Comparison of ENCODE assay signal across 8 cellular contexts in the genomic region with DNA sequence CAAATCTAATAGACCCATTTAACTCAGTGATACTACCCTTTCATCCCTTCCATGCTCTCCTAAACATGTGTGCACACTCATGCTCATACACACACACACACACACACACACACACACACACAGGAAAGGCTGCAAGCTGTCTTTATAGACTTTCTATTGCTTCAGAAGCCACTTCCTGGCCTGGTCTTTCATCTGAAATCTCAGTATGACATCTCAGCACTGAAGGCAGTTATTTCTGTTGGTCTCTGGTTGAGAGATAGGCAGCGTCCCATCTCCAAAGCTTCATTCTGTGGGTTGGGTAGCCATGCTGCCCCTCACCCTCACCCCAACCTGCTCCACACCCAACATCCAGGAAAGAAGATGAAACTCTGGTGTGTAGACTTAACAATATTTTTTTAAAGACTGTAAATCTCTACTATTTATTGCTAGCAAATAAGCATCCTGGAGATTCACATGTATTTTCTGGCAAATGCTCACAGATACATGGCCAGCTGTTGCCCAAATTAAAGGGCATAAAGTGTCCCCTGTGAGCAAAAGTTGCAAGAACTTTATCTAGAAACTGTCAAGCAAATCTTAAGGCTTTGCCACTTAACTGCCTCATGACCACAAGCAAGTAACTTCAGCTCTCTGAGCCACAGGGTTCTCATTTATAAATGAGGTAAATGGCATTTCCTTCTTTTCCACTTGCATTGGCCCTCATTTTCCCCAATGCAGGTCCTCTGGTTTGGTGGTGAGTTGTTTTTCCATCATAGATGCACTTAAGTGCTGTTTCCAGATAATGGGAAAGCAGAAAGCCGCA.
DNase-seq lines count a peak whose midpoint lies in the region; ATAC-seq lines count a peak whose summit lies in the region.

No MANE protein-coding gene starts in this region.

- no peaks in the 10 kb centered on the region for H3K4me1 ChIP-seq in trophoblast cell (ENCODE audit: control insufficient read depth in 1 of 2, insufficient read depth in 2 of 2, low read length in 2 of 2)

- no peak overlapping the region for H2BK5ac ChIP-seq in trophoblast cell (ENCODE audit: low read depth, low read length, poor library complexity)

- no peaks in the 10 kb centered on the region for H3K36me3 ChIP-seq in trophoblast cell (ENCODE audit: control insufficient read depth in 1 of 2, insufficient read depth in 2 of 2, low read length in 2 of 2)

- H3K4me2 ChIP-seq in trophoblast cell (ENCODE audit: low read length): no peak overlapping the region

- H2BK12ac ChIP-seq in trophoblast cell (ENCODE audit: low read length): no peak overlapping the region

- H3K9me3 ChIP-seq in trophoblast cell (ENCODE audit: insufficient read depth, low read depth, low read length): no peaks in the 10 kb centered on the region

- no peak overlapping the region for H2BK120ac ChIP-seq in trophoblast cell (ENCODE audit: insufficient read depth, low read length, poor library complexity)

- H3K79me1 ChIP-seq in trophoblast cell (ENCODE audit: low read length): no peaks in the 10 kb centered on the region

- H3K23ac ChIP-seq in trophoblast cell (ENCODE audit: low read length): no peak overlapping the region

- no peak overlapping the region for H4K12ac ChIP-seq in trophoblast cell (ENCODE audit: low read depth, low read length)

- H3K18ac ChIP-seq in trophoblast cell (ENCODE audit: low read length): no peak overlapping the region

- no peak overlapping the region for H3K4ac ChIP-seq in trophoblast cell (ENCODE audit: low read depth, low read length)

- H3K27me3 ChIP-seq in trophoblast cell (ENCODE audit: insufficient read depth, low read length): no peaks in the 10 kb centered on the region

- ATAC-seq in GM21825 (IDR thresholded peaks at IDR 0.05; ENCODE audit: unreplicated experiment): peak; percentile 87

- no peaks in the 10 kb centered on the region for H3K79me2 ChIP-seq in trophoblast cell (ENCODE audit: control insufficient read depth, insufficient read depth, low read length, poor library complexity)

- H3K14ac ChIP-seq in trophoblast cell (ENCODE audit: low read length): no peak overlapping the region

- H2AFZ ChIP-seq in trophoblast cell (ENCODE audit: insufficient read depth, low read length, poor library complexity): no peak overlapping the region

- no peak overlapping the region for H3K4me3 ChIP-seq in trophoblast cell (ENCODE audit: low read depth, low read length)

- H4K8ac ChIP-seq in trophoblast cell (ENCODE audit: low read depth, low read length): no peak overlapping the region

- H4K91ac ChIP-seq in trophoblast cell (ENCODE audit: low read depth, low read length): no peak overlapping the region

- peak; percentile 5 for DNase-seq in CD1c-positive myeloid dendritic cell (ENCODE audit: extremely low spot score)
- DNase-seq in T follicular helper cell (ENCODE audit: low read depth): peak; percentile 50
- peak; percentile 4 for DNase-seq in activated naive CD8-positive, alpha-beta T cell treated with anti-CD3 and anti-CD28 coated beads, Interleukin-2, amount 50 U/mL, for 16 hours (ENCODE audit: low read depth, low spot score)
- DNase-seq in trophoblast cell: no peak
- no peak for DNase-seq in DMS 273 treated with DMSO at 0.1 percent for 48 hours (lab: John Stamatoyannopoulos, UW)
- no peak for DNase-seq in NCI-H187 treated with DMSO at 0.1 percent for 48 hours (lab: John Stamatoyannopoulos, UW)
- no peak for DNase-seq in 8988T

- no peak overlapping the region for H2AK5ac ChIP-seq in trophoblast cell (ENCODE audit: low read length)

- H3K9ac ChIP-seq in trophoblast cell (ENCODE audit: low read length): no peak overlapping the region

- no peak overlapping the region for H3K27ac ChIP-seq in trophoblast cell (ENCODE audit: low read depth, low read length)

- no CpG with 5 or more reads among the region's 2 CpGs for WGBS in trophoblast cell (ENCODE audit: extremely low coverage, insufficient coverage, insufficient read length)

Comparison
In these comparisons a context has a peak if more than half of its experiments do, and no peak if none do; other contexts are left out.
1. DNase-seq: peak in CD1c-positive myeloid dendritic cell (single experiment), T follicular helper cell (single experiment) and activated naive CD8-positive, alpha-beta T cell treated with anti-CD3 and anti-CD28 coated beads, Interleukin-2, amount 50 U/mL, for 16 hours (single experiment); none in trophoblast cell (0 of 2), DMS 273 treated with DMSO at 0.1 percent for 48 hours (single experiment), NCI-H187 treated with DMSO at 0.1 percent for 48 hours (single experiment) and 8988T (single experiment).